23 cellular contexts compared by ENCODE assay signal in genomic region chr14:79581912-79582576, GRCh38.
DNase-seq lines count a peak whose midpoint lies in the region; ATAC-seq, FAIRE-seq and TF ChIP-seq lines count a peak whose summit lies in the region.
"Had no signal": no experiment of that assay in that cellular context is flagged by ENCODE, and none has a peak within 500 bp of the region (broad histone marks: within the 10 kb centered on the region; RNA-seq: fewer than 3 reads in every experiment).

No MANE protein-coding gene starts in this region.

- H3K27me3 ChIP-seq in brain microvascular endothelial cell (replicated peaks) (no peaks in the 10 kb centered on the region), keratinocyte (ENCODE audit: control insufficient read depth, extremely low read depth, insufficient read depth, low read length) (no peaks in the 10 kb centered on the region)
- H3K27me3 ChIP-seq: gastroesophageal sphincter had no signal

- DNase-seq in A549 (ENCODE audit: low read depth in 1 of 2, low spot score in 1 of 2): peak in 1 of 2 experiments; percentile 16
- DNase-seq in M059J (ENCODE audit: low read depth): peak; percentile 63
- peak; percentile 93 for DNase-seq in brain microvascular endothelial cell
- no peak for DNase-seq in keratinocyte (ENCODE audit: low read depth, low spot score)
- DNase-seq in GF-D8 (lab: John Stamatoyannopoulos, UW): no peak
- no peak for DNase-seq in central memory CD4-positive, alpha-beta T cell
- DNase-seq in HTR-8/SVneo (ENCODE audit: insufficient read length, low spot score): no peak
- DNase-seq: activated gamma-delta T cell treated with Interleukin-2 at 50 U/mL for 16 hours; amniotic stem cell; C1 segment of cervical spinal cord; GOT3; left ventricle myocardium superior; naive thymus-derived CD8-positive, alpha-beta T cell; NCI-H187; NCI-H446 treated with DMSO at 0.1 percent for 48 hours; stimulated activated CD4-positive, alpha-beta T cell treated with anti-CD3 and anti-CD28 coated beads, Interleukin-4, amount 100 ng/mL, for 4 hours; substantia nigra had no signal

- H3K4me2 ChIP-seq in A549: peak overlapping the region; percentile 56
- H3K4me2 ChIP-seq in keratinocyte (ENCODE audit: control insufficient read depth, extremely low read depth, insufficient read depth, low read depth, low read length): peak overlapping the region; percentile 44

- H3K4me3 ChIP-seq in A549 (no peak overlapping the region), brain microvascular endothelial cell (ENCODE audit: low read depth, low read length) (no peak overlapping the region), keratinocyte (ENCODE audit: control insufficient read depth in 2 of 3, extremely low read depth in 1 of 3, insufficient read depth in 2 of 3, low read depth in 1 of 3, low read length in 3 of 3) (no peak overlapping the region)
- H3K4me3 ChIP-seq: gastroesophageal sphincter, skin epidermis had no signal

- POLR2A ChIA-PET in A549 (lab: Yijun Ruan, JAX): no interaction called here

- TF ChIP-seq CTCF in A549 (IDR thresholded peaks at IDR 0.05): no peak
- no peak for TF ChIP-seq CTCF in brain microvascular endothelial cell (IDR thresholded peaks at IDR 0.05; ENCODE audit: low read depth, low read length, missing control alignments)
- TF ChIP-seq CTCF in keratinocyte (optimal IDR thresholded peaks at IDR 0.05 in 1 of 3, IDR thresholded peaks at IDR 0.05 in 1 of 3, conservative IDR thresholded peaks at IDR 0.05 in 1 of 3; ENCODE audit: extremely low read depth in 1 of 3, insufficient read depth in 2 of 3, low read length in 3 of 3): no peak

- dilution Hi-C loops in keratinocyte (cut with MboI; ENCODE audit: extremely low pct_ligation_motif_present, low sequenced_read_pairs): no loop called here

- TF ChIP-seq RAD21 in A549 (conservative IDR thresholded peaks at IDR 0.05 in 1 of 2, IDR thresholded peaks at IDR 0.05 in 1 of 2): no peak

- peaks cover 62% of the 10 kb centered on the region for H3K4me1 ChIP-seq in A549
- peaks cover 36% of the 10 kb centered on the region for H3K4me1 ChIP-seq in keratinocyte (ENCODE audit: control insufficient read depth, extremely low read depth, insufficient read depth, low read length)

- in situ Hi-C loops in brain microvascular endothelial cell (cut with HindIII; ENCODE audit: low pct_ligation_motif_present, low sequenced_read_pairs): no loop called here

- 18% methylated on average over 4 of the region's 4 CpGs for WGBS in A549 (ENCODE audit: missing lambda C conversion rate)

- H2AFZ ChIP-seq in keratinocyte (ENCODE audit: control insufficient read depth, low read length): no peak overlapping the region

- TF ChIP-seq EP300 in A549 (IDR thresholded peaks at IDR 0.05): peak in 1 of 2 experiments; percentile 35; a peak in 2 of 5 replicates

- H4K20me1 ChIP-seq in keratinocyte (ENCODE audit: control insufficient read depth, extremely low read depth, insufficient read depth, low read length): no peaks in the 10 kb centered on the region

- no peaks in the 10 kb centered on the region for H3K79me2 ChIP-seq in keratinocyte (ENCODE audit: control insufficient read depth, insufficient read depth, low read length)

- H3K9me1 ChIP-seq in keratinocyte (ENCODE audit: control insufficient read depth, extremely low read depth, insufficient read depth, low read length): no peaks in the 10 kb centered on the region

- H3K9me3 ChIP-seq in A549 (no peaks in the 10 kb centered on the region), keratinocyte (ENCODE audit: control insufficient read depth, low read depth, low read length) (no peaks in the 10 kb centered on the region)
- H3K9me3 ChIP-seq: gastroesophageal sphincter had no signal

- H3K27ac ChIP-seq in A549: peak overlapping the region; percentile 69 to 83; a peak in 5 of 6 replicates
- peak overlapping the region; percentile 93 for H3K27ac ChIP-seq in brain microvascular endothelial cell
- peak overlapping the region; percentile 46 for H3K27ac ChIP-seq in keratinocyte (ENCODE audit: control insufficient read depth, insufficient read depth, low read length)
- H3K27ac ChIP-seq: 22Rv1, gastroesophageal sphincter, skin epidermis had no signal

- H3K36me3 ChIP-seq in brain microvascular endothelial cell (replicated peaks) (no peaks in the 10 kb centered on the region), keratinocyte (ENCODE audit: control insufficient read depth in 2 of 2, extremely low read depth in 1 of 2, insufficient read depth in 2 of 2, low read length in 2 of 2) (no peaks in the 10 kb centered on the region)
- H3K36me3 ChIP-seq: gastroesophageal sphincter had no signal

- FAIRE-seq in A549 (lab: Jason Lieb, UNC): no peak
- FAIRE-seq in keratinocyte (lab: Jason Lieb, UNC): no peak
- FAIRE-seq in HTR-8/SVneo (lab: Jason Lieb, UNC): no peak
- FAIRE-seq: colon, endometrium had no signal

- TF ChIP-seq POLR2A in A549 (IDR thresholded peaks at IDR 0.05; ENCODE audit: low read length): no peak

- ATAC-seq in A549 (peak in 1 of 2 experiments; percentile 48; a peak in 3 of 6 replicates), HG03045 (IDR thresholded peaks at IDR 0.05; ENCODE audit: unreplicated experiment) (no peak)
- ATAC-seq: gastroesophageal sphincter; left ventricle myocardium superior; naive thymus-derived CD8-positive, alpha-beta T cell had no signal

- H3K9ac ChIP-seq in keratinocyte (ENCODE audit: control insufficient read depth, extremely low read depth, insufficient read depth, low read length): no peak overlapping the region

- CTCF ChIA-PET in A549 (lab: Yijun Ruan, JAX): no interaction called here

TF ChIP-seq in A549, 52 proteins besides CTCF, POLR2A, EP300 and RAD21:
- no peak for TF ChIP-seq SMC3 (IDR thresholded peaks at IDR 0.05)
- TF ChIP-seq BHLHE40 (IDR thresholded peaks at IDR 0.05; ENCODE audit: low read depth, low read length): no peak
- TF ChIP-seq PBX3 (IDR thresholded peaks at IDR 0.05): no peak
- TF ChIP-seq HDAC2 (IDR thresholded peaks at IDR 0.05): no peak
- TF ChIP-seq ZC3H11A (IDR thresholded peaks at IDR 0.05): no peak
- peak; percentile 27; the same call in 1 of the 2 replicates for TF ChIP-seq MAX (IDR thresholded peaks at IDR 0.05)
- TF ChIP-seq E2F6 (IDR thresholded peaks at IDR 0.05; ENCODE audit: borderline replicate concordance, low read depth): no peak
- TF ChIP-seq CBX8 (IDR thresholded peaks at IDR 0.05): no peak
- no peak for TF ChIP-seq FOSL2 (IDR thresholded peaks at IDR 0.05)
- peak; percentile 61 for TF ChIP-seq FOSL2 (CRISPR knock-in tag; IDR thresholded peaks at IDR 0.05)
- TF ChIP-seq NFE2L2 (conservative IDR thresholded peaks at IDR 0.05; ENCODE audit: low read length): no peak
- TF ChIP-seq KDM1A (IDR thresholded peaks at IDR 0.05; ENCODE audit: low read depth): no peak
- no peak for TF ChIP-seq ZFP36 (IDR thresholded peaks at IDR 0.05; ENCODE audit: borderline replicate concordance, partially characterized antibody)
- no peak for TF ChIP-seq HOXB13 (CRISPR knock-in tag; IDR thresholded peaks at IDR 0.05; ENCODE audit: low read depth)
- TF ChIP-seq MAZ (IDR thresholded peaks at IDR 0.05; ENCODE audit: borderline replicate concordance, low read depth, low read length): no peak
- TF ChIP-seq POLR2AphosphoS2 (conservative IDR thresholded peaks at IDR 0.05; ENCODE audit: low read length): no peak
- TF ChIP-seq USF2 (IDR thresholded peaks at IDR 0.05): no peak
- peak; percentile 30; the same call in 1 of the 2 replicates for TF ChIP-seq GATA3 (IDR thresholded peaks at IDR 0.05; ENCODE audit: borderline replicate concordance)
- no peak for TF ChIP-seq ELK1 (IDR thresholded peaks at IDR 0.05; ENCODE audit: low read depth, low read length)
- TF ChIP-seq ZSCAN20 (CRISPR knock-in tag; IDR thresholded peaks at IDR 0.05): no peak
TF ChIP-seq in A549: peak in this region for 3.

Comparison
In these comparisons a context has a peak if more than half of its experiments do, and no peak if none do; other contexts are left out.
1. DNase-seq: peak in M059J (single experiment) and brain microvascular endothelial cell (single experiment); none in keratinocyte (single experiment), GF-D8 (single experiment), central memory CD4-positive, alpha-beta T cell (single experiment) and HTR-8/SVneo (single experiment).
2. Peak in every context shown above with its lines, with median percentiles within 50 percentile points of each other: H3K27ac ChIP-seq.